23 cellular contexts compared by ENCODE assay signal in genomic region chr17:49344914-49345313, GRCh38. TPM values are rescaled to one million over a fixed set of nuclear protein-coding genes. Genes with fewer than 3 reads are reported as not detected.
DNase-seq lines count a peak whose midpoint lies in the region; ATAC-seq lines count a peak whose summit lies in the region.
"Had no signal": no experiment of that assay in that cellular context is flagged by ENCODE, and none has a peak within 500 bp of the region (broad histone marks: within the 10 kb centered on the region; RNA-seq: fewer than 3 reads in every experiment).

No MANE protein-coding gene starts in this region.

- no peak for ATAC-seq in effector memory CD8-positive, alpha-beta T cell (replicated peaks)
- ATAC-seq in left ventricle myocardium superior: no peak
- ATAC-seq: activated CD4-positive, CD25-positive, alpha-beta regulatory T cell treated with anti-CD3 and anti-CD28 coated beads, Interleukin-2, amount 50 U/mL, for 24 hours; GM12878; HepG2 had no signal

- peaks cover 4% of the 10 kb centered on the region for H3K36me3 Mint-ChIP-seq in activated naive CD4-positive, alpha-beta T cell treated with anti-CD3 and anti-CD28 coated beads, Interleukin-2, amount 50 U/mL, for 24 hours
- H3K36me3 Mint-ChIP-seq in activated naive CD4-positive, alpha-beta T cell treated with anti-CD3 and anti-CD28 coated beads for 36 hours (ENCODE audit: low read depth): peaks cover 3% of the 10 kb centered on the region
- peaks cover 20% of the 10 kb centered on the region for H3K36me3 Mint-ChIP-seq in effector memory CD8-positive, alpha-beta T cell (ENCODE audit: insufficient read depth)

- CTCF ChIA-PET in activated naive CD4-positive, alpha-beta T cell treated with anti-CD3 and anti-CD28 coated beads for 36 hours (lab: Charles Lee): interaction anchor here (0.5 to 1.5 kb wide), 3 partner anchors 24 to 1503 kb away, joined by 3 to 7 read pairs (median 5); no protein-coding TSS in a partner anchor

- no peaks in the 10 kb centered on the region for H3K27me3 Mint-ChIP-seq in activated naive CD4-positive, alpha-beta T cell treated with anti-CD3 and anti-CD28 coated beads, Interleukin-2, amount 50 U/mL, for 24 hours
- H3K27me3 Mint-ChIP-seq in activated naive CD4-positive, alpha-beta T cell treated with anti-CD3 and anti-CD28 coated beads for 36 hours (ENCODE audit: low read depth): no peaks in the 10 kb centered on the region
- H3K27me3 Mint-ChIP-seq in effector memory CD8-positive, alpha-beta T cell: no peaks in the 10 kb centered on the region
- H3K27me3 Mint-ChIP-seq: central memory CD8-positive, alpha-beta T cell had no signal

- no peak overlapping the region for H3K4me3 Mint-ChIP-seq in activated naive CD4-positive, alpha-beta T cell treated with anti-CD3 and anti-CD28 coated beads, Interleukin-2, amount 50 U/mL, for 24 hours
- H3K4me3 Mint-ChIP-seq in activated naive CD4-positive, alpha-beta T cell treated with anti-CD3 and anti-CD28 coated beads for 36 hours: no peak overlapping the region
- peak overlapping the region; percentile 25 to 33 for H3K4me3 Mint-ChIP-seq in effector memory CD8-positive, alpha-beta T cell
- H3K4me3 Mint-ChIP-seq: central memory CD8-positive, alpha-beta T cell; nephron progenitor cell had no signal

- H3K4me1 Mint-ChIP-seq in activated naive CD4-positive, alpha-beta T cell treated with anti-CD3 and anti-CD28 coated beads, Interleukin-2, amount 50 U/mL, for 24 hours: peaks cover 68% of the 10 kb centered on the region
- peaks cover 61% of the 10 kb centered on the region for H3K4me1 Mint-ChIP-seq in activated naive CD4-positive, alpha-beta T cell treated with anti-CD3 and anti-CD28 coated beads for 36 hours (ENCODE audit: low read depth)
- peaks cover 39 to 59% of the 10 kb centered on the region in 2 donors for H3K4me1 Mint-ChIP-seq in effector memory CD8-positive, alpha-beta T cell (ENCODE audit: low read depth in 2 of 2)

- intact Hi-C loops in activated naive CD4-positive, alpha-beta T cell treated with anti-CD3 and anti-CD28 coated beads for 36 hours (cut with micrococcal nuclease): loop anchor here (5.0 to 10.0 kb wide), 2 partner anchors 400 to 508 kb away; no protein-coding TSS in a partner anchor
- intact Hi-C loops in left ventricle myocardium superior (cut with micrococcal nuclease): no loop called here

- peak overlapping the region; percentile 59 for H3K27ac Mint-ChIP-seq in activated naive CD4-positive, alpha-beta T cell treated with anti-CD3 and anti-CD28 coated beads, Interleukin-2, amount 50 U/mL, for 24 hours
- H3K27ac Mint-ChIP-seq in activated naive CD4-positive, alpha-beta T cell treated with anti-CD3 and anti-CD28 coated beads for 36 hours: no peak overlapping the region
- peak overlapping the region in 1 of 2 donors; percentile 22 for H3K27ac Mint-ChIP-seq in effector memory CD8-positive, alpha-beta T cell
- H3K27ac Mint-ChIP-seq: nephron progenitor cell had no signal

- H3K9me3 Mint-ChIP-seq in activated naive CD4-positive, alpha-beta T cell treated with anti-CD3 and anti-CD28 coated beads, Interleukin-2, amount 50 U/mL, for 24 hours: no peaks in the 10 kb centered on the region
- no peaks in the 10 kb centered on the region for H3K9me3 Mint-ChIP-seq in activated naive CD4-positive, alpha-beta T cell treated with anti-CD3 and anti-CD28 coated beads for 36 hours
- H3K9me3 Mint-ChIP-seq in effector memory CD8-positive, alpha-beta T cell: no peaks in the 10 kb centered on the region
- H3K9me3 Mint-ChIP-seq: central memory CD8-positive, alpha-beta T cell had no signal

- DNase-seq in activated naive CD4-positive, alpha-beta T cell treated with anti-CD3 and anti-CD28 coated beads for 36 hours: no peak
- DNase-seq in M059J (ENCODE audit: low read depth) (peak; percentile 25), iPS-NIHi7 (ENCODE audit: extremely low spot score) (no peak), left ventricle myocardium superior (no peak)
- no peak for DNase-seq in effector memory CD8-positive, alpha-beta T cell
- DNase-seq in stimulated activated CD4-positive, alpha-beta T cell treated with anti-CD3 and anti-CD28 coated beads, Interleukin-12 subunit alpha, Interleukin-12 subunit beta, amount 100 ng/mL, for 4 hours: no peak
- DNase-seq: activated CD8-positive, alpha-beta memory T cell treated with anti-CD3 and anti-CD28 coated beads for 24 hours; activated effector memory CD4-positive, alpha-beta T cell treated with anti-CD3 and anti-CD28 coated beads, Interleukin-2, amount 50 U/mL, for 16 hours; NCI-H1092 treated with DMSO at 0.1 percent for 48 hours; NCI-H187; NCI-H2171; NCI-H510A treated with DMSO at 0.1 percent for 48 hours; nephron progenitor cell; ovary; retina; SIG-M5; stimulated activated CD4-positive, alpha-beta T cell treated with anti-CD3 and anti-CD28 coated beads, Interleukin-2, amount 100 ng/mL, for 24 hours; trophoblast cell had no signal

RNA-seq across cellular contexts. Expression of gene ZNF652, which starts 17.1 kb away (rescaled TPM):
- total RNA-seq in activated naive CD4-positive, alpha-beta T cell treated with anti-CD3 and anti-CD28 coated beads for 36 hours: 1 to 10 TPM; 5.5 to 5.8 TPM
- 12.3 and 19.1 TPM in 2 replicates for total RNA-seq in M059J (2014; rRNA removed; shearing (Covaris generic))
- 19.2 TPM for total RNA-seq in left ventricle myocardium superior

Comparison
In these comparisons a context has a peak if more than half of its experiments do, and no peak if none do; other contexts are left out.
1. H3K4me3 Mint-ChIP-seq: peak in effector memory CD8-positive, alpha-beta T cell (2 of 2); none in activated naive CD4-positive, alpha-beta T cell treated with anti-CD3 and anti-CD28 coated beads, Interleukin-2, amount 50 U/mL, for 24 hours (single experiment) and activated naive CD4-positive, alpha-beta T cell treated with anti-CD3 and anti-CD28 coated beads for 36 hours (single experiment).